ENCODE assay signal across 22 cellular contexts in genomic region chr21:27511241-27511640, GRCh38.
"Had no signal": no experiment of that assay in that cellular context is flagged by ENCODE, and none has a peak within 500 bp of the region (broad histone marks: within the 10 kb centered on the region; RNA-seq: fewer than 3 reads in every experiment).

No MANE protein-coding gene starts in this region.

- DNase-seq: activated CD4-positive, alpha-beta memory T cell treated with anti-CD3 and anti-CD28 coated beads, Interleukin-2, amount 10 ng/mL, durations not matched to agents 7 days and 5 days; activated CD4-positive, alpha-beta T cell treated with anti-CD3 and anti-CD28 coated beads for 36 hours; activated CD4-positive, alpha-beta T cell treated with anti-CD3 and anti-CD28 coated beads, Interleukin-2, amount 50 U/mL, for 1 hour; activated naive CD4-positive, alpha-beta T cell treated with anti-CD3 and anti-CD28 coated beads, Interleukin-2, amount 50 U/mL, for 16 hours; activated naive CD8-positive, alpha-beta T cell treated with anti-CD3 and anti-CD28 coated beads, Interleukin-2, amount 10 ng/mL, durations not matched to agents 7 days and 5 days; activated T-cell treated with anti-CD3 and anti-CD28 coated beads for 4 hours; adrenal gland; anterior cingulate cortex; Kasumi-1; KBM-7; NCI-H1048; NCI-H146; NCI-H187 treated with DMSO at 0.1 percent for 48 hours; NCI-H2171; NCI-H2227 treated with DMSO at 0.1 percent for 48 hours; NCI-H526; NCI-H82; SIG-M5; T-cell; T-helper 2 cell; T1000 had no signal

- H3K27ac Mint-ChIP-seq: activated CD4-positive, alpha-beta memory T cell treated with anti-CD3 and anti-CD28 coated beads, Interleukin-2, amount 10 ng/mL, durations not matched to agents 7 days and 5 days; activated CD4-positive, alpha-beta T cell treated with anti-CD3 and anti-CD28 coated beads for 36 hours; activated naive CD8-positive, alpha-beta T cell treated with anti-CD3 and anti-CD28 coated beads, Interleukin-2, amount 10 ng/mL, durations not matched to agents 7 days and 5 days; T-cell had no signal

- H3K4me3 ChIP-seq: adrenal gland had no signal

- H3K9me3 ChIP-seq: adrenal gland had no signal

- H3K4me3 Mint-ChIP-seq: activated CD4-positive, alpha-beta memory T cell treated with anti-CD3 and anti-CD28 coated beads, Interleukin-2, amount 10 ng/mL, durations not matched to agents 7 days and 5 days; activated CD4-positive, alpha-beta T cell treated with anti-CD3 and anti-CD28 coated beads for 36 hours; activated naive CD8-positive, alpha-beta T cell treated with anti-CD3 and anti-CD28 coated beads, Interleukin-2, amount 10 ng/mL, durations not matched to agents 7 days and 5 days; T-cell had no signal

- H3K36me3 Mint-ChIP-seq: activated naive CD8-positive, alpha-beta T cell treated with anti-CD3 and anti-CD28 coated beads, Interleukin-2, amount 10 ng/mL, durations not matched to agents 7 days and 5 days; T-cell had no signal

- ATAC-seq: activated CD4-positive, alpha-beta T cell treated with anti-CD3 and anti-CD28 coated beads for 36 hours; T-cell had no signal

- H3K27me3 ChIP-seq: adrenal gland had no signal

- H3K36me3 ChIP-seq: adrenal gland had no signal

- H3K4me1 ChIP-seq: adrenal gland had no signal

- H3K27me3 Mint-ChIP-seq: activated CD4-positive, alpha-beta memory T cell treated with anti-CD3 and anti-CD28 coated beads, Interleukin-2, amount 10 ng/mL, durations not matched to agents 7 days and 5 days; activated CD4-positive, alpha-beta T cell treated with anti-CD3 and anti-CD28 coated beads for 36 hours; activated naive CD8-positive, alpha-beta T cell treated with anti-CD3 and anti-CD28 coated beads, Interleukin-2, amount 10 ng/mL, durations not matched to agents 7 days and 5 days; T-cell had no signal

- H3K4me1 Mint-ChIP-seq: activated CD4-positive, alpha-beta memory T cell treated with anti-CD3 and anti-CD28 coated beads, Interleukin-2, amount 10 ng/mL, durations not matched to agents 7 days and 5 days; activated CD4-positive, alpha-beta T cell treated with anti-CD3 and anti-CD28 coated beads for 36 hours; activated naive CD8-positive, alpha-beta T cell treated with anti-CD3 and anti-CD28 coated beads, Interleukin-2, amount 10 ng/mL, durations not matched to agents 7 days and 5 days; T-cell had no signal

- H3K9me3 Mint-ChIP-seq: activated naive CD8-positive, alpha-beta T cell treated with anti-CD3 and anti-CD28 coated beads, Interleukin-2, amount 10 ng/mL, durations not matched to agents 7 days and 5 days; T-cell had no signal

- H3K27ac ChIP-seq: adrenal gland, VCaP had no signal
